8 cellular contexts compared by ENCODE assay signal in the genomic region with DNA sequence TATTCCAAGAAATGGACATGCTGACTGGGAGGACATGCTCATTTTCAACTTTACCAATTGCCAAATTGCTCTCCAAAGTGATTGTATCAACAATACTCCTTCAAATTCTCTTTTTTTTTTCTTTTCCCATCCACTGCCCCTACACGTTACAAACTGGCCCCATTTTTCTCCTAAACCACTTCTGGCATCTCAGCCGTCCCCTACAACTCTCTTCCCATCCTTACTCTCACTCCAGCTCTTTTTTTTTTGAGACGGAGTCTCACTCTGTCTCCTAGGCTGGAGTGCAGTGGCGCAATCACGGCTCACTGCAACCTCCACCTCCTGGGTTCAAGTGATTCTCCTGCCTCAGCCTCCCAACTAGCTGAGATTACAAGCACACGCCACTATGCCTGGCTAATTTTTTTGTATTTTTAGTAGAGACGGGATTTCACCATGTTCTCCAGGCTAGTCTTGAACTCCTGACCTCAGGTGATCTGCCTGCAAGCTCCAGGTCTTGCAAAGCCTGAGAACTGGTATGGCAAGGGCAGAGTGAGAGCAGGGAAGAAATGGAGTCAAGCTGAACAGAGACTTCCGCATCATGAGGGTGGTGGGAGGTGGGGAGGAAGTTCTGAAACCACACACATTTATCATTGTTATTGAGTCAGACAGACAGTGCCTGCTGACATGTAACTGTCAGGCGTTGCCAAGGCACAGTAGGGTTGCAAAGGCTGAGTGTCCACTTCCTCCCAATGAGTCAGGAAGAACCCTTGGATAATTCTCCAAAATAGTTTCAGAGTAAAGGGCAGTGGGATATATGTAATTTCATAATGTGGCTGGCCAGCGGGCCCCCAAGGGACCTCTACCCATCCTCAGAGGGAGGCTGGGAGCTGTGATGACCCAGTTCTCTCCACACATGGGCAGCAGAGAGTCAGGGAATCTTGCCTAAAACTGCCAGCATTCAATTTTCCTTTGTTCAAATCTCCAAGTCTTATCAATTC. TPM values are rescaled to one million over a fixed set of nuclear protein-coding genes. Genes with fewer than 3 reads are reported as not detected.
DNase-seq lines count a peak whose midpoint lies in the region; TF ChIP-seq lines count a peak whose summit lies in the region.

No MANE protein-coding gene starts in this region.

- H3K4me3 ChIP-seq in CD4-positive, alpha-beta memory T cell (ENCODE audit: low read length in 2 of 2) = no peak overlapping the region
- H3K4me3 ChIP-seq in HEK293 (ENCODE audit: low read depth, low read length) (no peak overlapping the region), cardiac muscle cell (no peak overlapping the region)

- no peaks in the 10 kb centered on the region for H3K9me3 Mint-ChIP-seq in CD4-positive, alpha-beta memory T cell
- H3K9me3 Mint-ChIP-seq in activated T-helper 1 cell treated with anti-CD3 and anti-CD28 coated beads, Interleukin-12 subunit alpha, Interleukin-12 subunit beta, Interleukin-2, Interleukin-4 antibody, amounts not matched to agents 30 ng/mL and 10 ng/mL and 1 ng/mL, durations not matched to agents 14 hours and 24 hours and 36 hours = no peaks in the 10 kb centered on the region

- no peaks in the 10 kb centered on the region for H3K36me3 ChIP-seq in CD4-positive, alpha-beta memory T cell (ENCODE audit: insufficient read depth, low read length)
- H3K36me3 ChIP-seq in HEK293 (ENCODE audit: control insufficient read depth in 2 of 2, insufficient read depth in 1 of 2, low read length in 2 of 2) = no peaks in the 10 kb centered on the region
- H3K36me3 ChIP-seq in cardiac muscle cell = no peaks in the 10 kb centered on the region

- H3K27ac Mint-ChIP-seq in CD4-positive, alpha-beta memory T cell = peak overlapping the region; percentile 65 to 98 (median 96)
- peak overlapping the region; percentile 96 for H3K27ac Mint-ChIP-seq in activated T-helper 1 cell treated with anti-CD3 and anti-CD28 coated beads, Interleukin-12 subunit alpha, Interleukin-12 subunit beta, Interleukin-2, Interleukin-4 antibody, amounts not matched to agents 30 ng/mL and 10 ng/mL and 1 ng/mL, durations not matched to agents 14 hours and 24 hours and 36 hours

- H3K4me1 ChIP-seq in CD4-positive, alpha-beta memory T cell (ENCODE audit: insufficient read depth, low read length) = peaks cover 37% of the 10 kb centered on the region
- H3K4me1 ChIP-seq in HEK293 (ENCODE audit: control insufficient read depth, insufficient read depth, low read length) = no peaks in the 10 kb centered on the region
- H3K4me1 ChIP-seq in cardiac muscle cell (ENCODE audit: low read depth) = no peaks in the 10 kb centered on the region

- DNase-seq in CD4-positive, alpha-beta memory T cell = peak; percentile 41 to 83 (median 67)
- DNase-seq in RWPE1 (ENCODE audit: low spot score) = peak; percentile 89
- peak; percentile 70 for DNase-seq in activated T-helper 1 cell treated with anti-CD3 and anti-CD28 coated beads, Interleukin-12 subunit alpha, Interleukin-12 subunit beta, Interleukin-2, Interleukin-4 antibody, amounts not matched to agents 30 ng/mL and 10 ng/mL and 1 ng/mL, durations not matched to agents 14 hours and 24 hours and 36 hours (ENCODE audit: low spot score)
- peak in 1 of 2 donors; percentile 88 for DNase-seq in cardiac muscle cell (ENCODE audit: low read depth in 1 of 2, low spot score in 1 of 2)
- DNase-seq in stimulated activated CD4-positive, alpha-beta T cell treated with anti-CD3 and anti-CD28 coated beads, Interleukin-1b, Interleukin-23, amount 100 ng/mL, for 4 hours (ENCODE audit: low read depth in 2 of 2) = peak; percentile 29 to 52
- no peak for DNase-seq in NCI-H2171 (lab: John Stamatoyannopoulos, UW)
- no peak for DNase-seq in DMS79 (lab: John Stamatoyannopoulos, UW)

- H3K4me3 Mint-ChIP-seq in CD4-positive, alpha-beta memory T cell = peak overlapping the region in 6 of 8 donors; percentile 54 to 80 (median 67)
- H3K4me3 Mint-ChIP-seq in activated T-helper 1 cell treated with anti-CD3 and anti-CD28 coated beads, Interleukin-12 subunit alpha, Interleukin-12 subunit beta, Interleukin-2, Interleukin-4 antibody, amounts not matched to agents 30 ng/mL and 10 ng/mL and 1 ng/mL, durations not matched to agents 14 hours and 24 hours and 36 hours = peak overlapping the region; percentile 32

- no peaks in the 10 kb centered on the region for H3K27me3 Mint-ChIP-seq in CD4-positive, alpha-beta memory T cell
- H3K27me3 Mint-ChIP-seq in activated T-helper 1 cell treated with anti-CD3 and anti-CD28 coated beads, Interleukin-12 subunit alpha, Interleukin-12 subunit beta, Interleukin-2, Interleukin-4 antibody, amounts not matched to agents 30 ng/mL and 10 ng/mL and 1 ng/mL, durations not matched to agents 14 hours and 24 hours and 36 hours (ENCODE audit: insufficient read depth) = peaks cover 3% of the 10 kb centered on the region

- CTCF ChIA-PET in CD4-positive, alpha-beta memory T cell (lab: Charles Lee; ENCODE audit: partially characterized antibody) = interaction anchor here (0.7 to 12.4 kb wide), 7 partner anchors 13 to 432 kb away, joined by 3 to 113 read pairs (median 4); no protein-coding TSS in a partner anchor
- CTCF ChIA-PET in HEK293 (lab: Yijun Ruan, JAX) (interaction anchor here (0.6 to 1.2 kb wide), 4 partner anchors 13 to 427 kb away, joined by 3 to 4 read pairs (median 3); no protein-coding TSS in a partner anchor), RWPE1 (lab: Yijun Ruan, JAX) (interaction anchor here (0.6 kb wide), 2 partner anchors 91 to 454 kb away, joined by 3 read pairs; no protein-coding TSS in a partner anchor)

- POLR2A ChIA-PET in CD4-positive, alpha-beta memory T cell (lab: Charles Lee; ENCODE audit: partially characterized antibody) = interaction anchor here (0.8 to 3.0 kb wide), 11 partner anchors 10 to 739 kb away, joined by 3 to 21 read pairs (median 4); a partner anchor contains a TSS
- POLR2A ChIA-PET in HEK293 (lab: Yijun Ruan, JAX) = interaction anchor here (0.7 to 1.2 kb wide), 3 partner anchors 33 to 256 kb away, joined by 4 to 7 read pairs (median 5); a partner anchor contains a TSS
- POLR2A ChIA-PET in RWPE1 (lab: Yijun Ruan, JAX; ENCODE audit: low non-redundant PET) = interaction anchor here (0.6 kb wide), 1 partner anchor 33 kb away, joined by 3 read pairs; a partner anchor contains a TSS

- no peaks in the 10 kb centered on the region for H3K36me3 Mint-ChIP-seq in CD4-positive, alpha-beta memory T cell
- no peaks in the 10 kb centered on the region for H3K36me3 Mint-ChIP-seq in activated T-helper 1 cell treated with anti-CD3 and anti-CD28 coated beads, Interleukin-12 subunit alpha, Interleukin-12 subunit beta, Interleukin-2, Interleukin-4 antibody, amounts not matched to agents 30 ng/mL and 10 ng/mL and 1 ng/mL, durations not matched to agents 14 hours and 24 hours and 36 hours (ENCODE audit: low read depth)

- H3K9me3 ChIP-seq in CD4-positive, alpha-beta memory T cell (ENCODE audit: control insufficient read depth in 1 of 2, low read length in 2 of 2) = no peaks in the 10 kb centered on the region
- H3K9me3 ChIP-seq in HEK293 (ENCODE audit: control insufficient read depth, insufficient read depth, low read depth, low read length) (no peaks in the 10 kb centered on the region), cardiac muscle cell (ENCODE audit: low read depth) (no peaks in the 10 kb centered on the region)

- TF ChIP-seq CTCF in HEK293 (tag by site-specific recombination; IDR thresholded peaks at IDR 0.05) = no peak
- peak; percentile 25; the same call in 1 of the 2 replicates for TF ChIP-seq CTCF in RWPE1 (conservative IDR thresholded peaks at IDR 0.05; ENCODE audit: low read depth)
- TF ChIP-seq CTCF in cardiac muscle cell (IDR thresholded peaks at IDR 0.05; ENCODE audit: low read depth, low read length) = peak; percentile 52

- H3K27me3 ChIP-seq in CD4-positive, alpha-beta memory T cell (ENCODE audit: insufficient read depth, low read length) = no peaks in the 10 kb centered on the region
- H3K27me3 ChIP-seq in cardiac muscle cell = no peaks in the 10 kb centered on the region

- peak overlapping the region; percentile 51 for H3K27ac ChIP-seq in CD4-positive, alpha-beta memory T cell (ENCODE audit: low read depth, low read length)
- no peak overlapping the region for H3K27ac ChIP-seq in HEK293 (ENCODE audit: extremely low read depth, low read depth, low read length)
- peak overlapping the region; percentile 76 for H3K27ac ChIP-seq in RWPE1
- no peak overlapping the region for H3K27ac ChIP-seq in cardiac muscle cell

- intact Hi-C loops in CD4-positive, alpha-beta memory T cell (cut with micrococcal nuclease) = no loop called here
- intact Hi-C loops in activated T-helper 1 cell treated with anti-CD3 and anti-CD28 coated beads, Interleukin-12 subunit alpha, Interleukin-12 subunit beta, Interleukin-2, Interleukin-4 antibody, amounts not matched to agents 30 ng/mL and 10 ng/mL and 1 ng/mL, durations not matched to agents 14 hours and 24 hours and 36 hours (cut with micrococcal nuclease) = loop anchor here (1.0 kb wide), 3 partner anchors 34 to 236 kb away; a partner anchor contains a TSS

- peaks cover 20 to 26% (median 23%) of the 10 kb centered on the region in 4 donors for H3K4me1 Mint-ChIP-seq in CD4-positive, alpha-beta memory T cell
- H3K4me1 Mint-ChIP-seq in activated T-helper 1 cell treated with anti-CD3 and anti-CD28 coated beads, Interleukin-12 subunit alpha, Interleukin-12 subunit beta, Interleukin-2, Interleukin-4 antibody, amounts not matched to agents 30 ng/mL and 10 ng/mL and 1 ng/mL, durations not matched to agents 14 hours and 24 hours and 36 hours (ENCODE audit: low read depth) = peaks cover 22% of the 10 kb centered on the region

RNA-seq across cellular contexts. Expression of a gene that starts 17.4 kb away (rescaled TPM):
- not detected for total RNA-seq in CD4-positive, alpha-beta memory T cell
- not detected for polyA plus RNA-seq in CD4-positive, alpha-beta memory T cell
- total RNA-seq in activated T-helper 1 cell treated with anti-CD3 and anti-CD28 coated beads, Interleukin-12 subunit alpha, Interleukin-12 subunit beta, Interleukin-2, Interleukin-4 antibody, amounts not matched to agents 30 ng/mL and 10 ng/mL and 1 ng/mL, durations not matched to agents 14 hours and 24 hours and 36 hours = not detected in 2 replicates
- total RNA-seq in cardiac muscle cell = not detected in 2 replicates
- not detected in 2 replicates for polyA plus RNA-seq in cardiac muscle cell

RNA-seq across cellular contexts. Expression of a gene that starts 33.6 kb away (rescaled TPM):
- total RNA-seq in CD4-positive, alpha-beta memory T cell = 100 to 1,000 TPM; 195 to 202 TPM
- polyA plus RNA-seq in CD4-positive, alpha-beta memory T cell = 100 to 1,000 TPM; 159 to 320 TPM
- total RNA-seq in activated T-helper 1 cell treated with anti-CD3 and anti-CD28 coated beads, Interleukin-12 subunit alpha, Interleukin-12 subunit beta, Interleukin-2, Interleukin-4 antibody, amounts not matched to agents 30 ng/mL and 10 ng/mL and 1 ng/mL, durations not matched to agents 14 hours and 24 hours and 36 hours = 293 and 318 TPM in 2 replicates
- 140 and 167 TPM in 2 replicates for total RNA-seq in cardiac muscle cell
- 72.0 and 76.7 TPM in 2 replicates for polyA plus RNA-seq in cardiac muscle cell

RNA-seq across cellular contexts. Expression of a gene that starts 42.0 kb away (rescaled TPM):
- total RNA-seq in CD4-positive, alpha-beta memory T cell = not detected
- not detected for polyA plus RNA-seq in CD4-positive, alpha-beta memory T cell
- not detected in 2 replicates for total RNA-seq in activated T-helper 1 cell treated with anti-CD3 and anti-CD28 coated beads, Interleukin-12 subunit alpha, Interleukin-12 subunit beta, Interleukin-2, Interleukin-4 antibody, amounts not matched to agents 30 ng/mL and 10 ng/mL and 1 ng/mL, durations not matched to agents 14 hours and 24 hours and 36 hours
- not detected in 2 replicates for total RNA-seq in cardiac muscle cell
- polyA plus RNA-seq in cardiac muscle cell = not detected in 2 replicates

Comparison
In these comparisons a context has a peak if more than half of its experiments do, and no peak if none do; other contexts are left out.
1. DNase-seq: peak in CD4-positive, alpha-beta memory T cell (5 of 5), RWPE1 (single experiment), activated T-helper 1 cell treated with anti-CD3 and anti-CD28 coated beads, Interleukin-12 subunit alpha, Interleukin-12 subunit beta, Interleukin-2, Interleukin-4 antibody, amounts not matched to agents 30 ng/mL and 10 ng/mL and 1 ng/mL, durations not matched to agents 14 hours and 24 hours and 36 hours (single experiment) and stimulated activated CD4-positive, alpha-beta T cell treated with anti-CD3 and anti-CD28 coated beads, Interleukin-1b, Interleukin-23, amount 100 ng/mL, for 4 hours (2 of 2); none in NCI-H2171 (single experiment) and DMS79 (single experiment).
2. H3K27ac ChIP-seq: peak in CD4-positive, alpha-beta memory T cell (single experiment) and RWPE1 (single experiment); none in HEK293 (single experiment) and cardiac muscle cell (single experiment).